1 cellular context compared by ENCODE assay signal in the genomic region with DNA sequence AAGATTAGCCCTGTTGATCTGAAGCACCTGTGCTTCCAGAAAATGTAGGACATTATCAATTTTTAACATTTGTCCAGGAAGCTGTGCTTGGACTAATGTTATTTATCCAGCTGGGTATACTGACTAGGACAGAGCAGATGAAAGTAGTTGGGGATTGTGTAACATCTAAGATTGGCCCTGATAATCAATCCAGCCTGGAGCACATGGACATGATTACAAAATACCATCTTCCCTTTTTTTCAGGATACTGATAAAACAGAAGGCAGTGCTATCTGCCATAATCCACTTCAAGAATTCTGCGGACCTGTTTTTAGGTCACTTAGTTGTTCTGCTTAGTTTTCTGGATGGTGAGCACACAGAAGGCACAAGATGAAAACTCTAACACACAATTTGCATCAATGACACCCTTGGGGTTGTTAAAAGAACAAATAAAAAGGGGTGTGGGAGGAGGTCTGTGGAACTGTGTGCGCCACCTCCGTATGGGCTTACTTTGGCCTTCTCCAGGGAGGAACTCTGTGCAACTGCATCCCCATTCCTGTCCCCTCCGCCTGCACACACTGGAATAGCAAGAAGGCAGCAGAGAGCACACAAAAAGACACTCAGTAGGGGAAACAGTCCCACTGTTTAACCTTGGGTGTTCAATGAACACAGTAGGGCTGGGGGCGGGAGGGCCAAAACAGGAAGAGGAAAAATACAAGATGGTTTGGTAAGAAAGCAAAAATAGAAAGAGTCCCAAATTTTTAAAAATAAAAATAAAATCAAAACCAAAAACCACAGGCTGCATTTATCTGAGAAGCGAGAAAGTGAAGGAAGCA.
TF ChIP-seq lines count a peak whose summit lies in the region.

No MANE protein-coding gene starts in this region.

TF ChIP-seq in HepG2, 621 proteins besides CTCF, POLR2A, EP300 and RAD21 (continued from another document and continues in another):
- TF ChIP-seq HOMEZ (CRISPR knock-in tag; IDR thresholded peaks at IDR 0.05; ENCODE audit: low read depth) (0 out of 2 replicates have a peak, but pooled peaks have one; percentile 20), NCOR1 (IDR thresholded peaks at IDR 0.05; ENCODE audit: borderline replicate concordance, low read length) (peak; percentile 77; the same call in 1 of the 2 replicates), ARHGAP35 (CRISPR knock-in tag; IDR thresholded peaks at IDR 0.05; ENCODE audit: borderline replicate concordance) (no peak), ZNF720 (CRISPR knock-in tag; IDR thresholded peaks at IDR 0.05) (no peak), HNRNPUL1 (IDR thresholded peaks at IDR 0.05; ENCODE audit: low read depth, low read length) (no peak), ZFP90 (CRISPR knock-in tag; IDR thresholded peaks at IDR 0.05; ENCODE audit: borderline replicate concordance) (0 out of 2 replicates have a peak, but pooled peaks have one; percentile 4), PCBP1 (IDR thresholded peaks at IDR 0.05; ENCODE audit: borderline replicate concordance, low read depth, low read length) (no peak), ZNF205 (CRISPR knock-in tag; IDR thresholded peaks at IDR 0.05) (no peak; the same call in none of the 2 replicates), BORCS8-MEF2B (CRISPR knock-in tag; IDR thresholded peaks at IDR 0.05) (no peak), ASH2L (IDR thresholded peaks at IDR 0.05; ENCODE audit: insufficient read length, low read depth, low read length) (peak; percentile 29), HOXD1 (CRISPR knock-in tag; IDR thresholded peaks at IDR 0.05) (no peak; the same call in 1 of the 2 replicates), ZNF431 (CRISPR knock-in tag; IDR thresholded peaks at IDR 0.05; ENCODE audit: borderline replicate concordance, low read depth) (no peak), KDM3A (CRISPR knock-in tag; IDR thresholded peaks at IDR 0.05; ENCODE audit: low read depth) (no peak), POLR2G (IDR thresholded peaks at IDR 0.05; ENCODE audit: low read depth, low read length) (peak; percentile 31; the same call in 1 of the 2 replicates), SAP130 (CRISPR knock-in tag; IDR thresholded peaks at IDR 0.05; ENCODE audit: low read depth) (peak; percentile 91), NAIF1 (CRISPR knock-in tag; IDR thresholded peaks at IDR 0.05; ENCODE audit: borderline replicate concordance) (peak; percentile 84), MEF2D (CRISPR knock-in tag; IDR thresholded peaks at IDR 0.05) (peak; percentile 83; the same call in 1 of the 2 replicates), HDAC6 (IDR thresholded peaks at IDR 0.05; ENCODE audit: low read depth, low read length) (no peak)
- TF ChIP-seq, protein P1, sequence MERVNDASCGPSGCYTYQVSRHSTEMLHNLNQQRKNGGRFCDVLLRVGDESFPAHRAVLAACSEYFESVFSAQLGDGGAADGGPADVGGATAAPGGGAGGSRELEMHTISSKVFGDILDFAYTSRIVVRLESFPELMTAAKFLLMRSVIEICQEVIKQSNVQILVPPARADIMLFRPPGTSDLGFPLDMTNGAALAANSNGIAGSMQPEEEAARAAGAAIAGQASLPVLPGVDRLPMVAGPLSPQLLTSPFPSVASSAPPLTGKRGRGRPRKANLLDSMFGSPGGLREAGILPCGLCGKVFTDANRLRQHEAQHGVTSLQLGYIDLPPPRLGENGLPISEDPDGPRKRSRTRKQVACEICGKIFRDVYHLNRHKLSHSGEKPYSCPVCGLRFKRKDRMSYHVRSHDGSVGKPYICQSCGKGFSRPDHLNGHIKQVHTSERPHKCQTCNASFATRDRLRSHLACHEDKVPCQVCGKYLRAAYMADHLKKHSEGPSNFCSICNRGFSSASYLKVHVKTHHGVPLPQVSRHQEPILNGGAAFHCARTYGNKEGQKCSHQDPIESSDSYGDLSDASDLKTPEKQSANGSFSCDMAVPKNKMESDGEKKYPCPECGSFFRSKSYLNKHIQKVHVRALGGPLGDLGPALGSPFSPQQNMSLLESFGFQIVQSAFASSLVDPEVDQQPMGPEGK (CRISPR knock-in tag; IDR thresholded peaks at IDR 0.05) = no peak; the same call in none of the 2 replicates
- TF ChIP-seq, protein P2, sequence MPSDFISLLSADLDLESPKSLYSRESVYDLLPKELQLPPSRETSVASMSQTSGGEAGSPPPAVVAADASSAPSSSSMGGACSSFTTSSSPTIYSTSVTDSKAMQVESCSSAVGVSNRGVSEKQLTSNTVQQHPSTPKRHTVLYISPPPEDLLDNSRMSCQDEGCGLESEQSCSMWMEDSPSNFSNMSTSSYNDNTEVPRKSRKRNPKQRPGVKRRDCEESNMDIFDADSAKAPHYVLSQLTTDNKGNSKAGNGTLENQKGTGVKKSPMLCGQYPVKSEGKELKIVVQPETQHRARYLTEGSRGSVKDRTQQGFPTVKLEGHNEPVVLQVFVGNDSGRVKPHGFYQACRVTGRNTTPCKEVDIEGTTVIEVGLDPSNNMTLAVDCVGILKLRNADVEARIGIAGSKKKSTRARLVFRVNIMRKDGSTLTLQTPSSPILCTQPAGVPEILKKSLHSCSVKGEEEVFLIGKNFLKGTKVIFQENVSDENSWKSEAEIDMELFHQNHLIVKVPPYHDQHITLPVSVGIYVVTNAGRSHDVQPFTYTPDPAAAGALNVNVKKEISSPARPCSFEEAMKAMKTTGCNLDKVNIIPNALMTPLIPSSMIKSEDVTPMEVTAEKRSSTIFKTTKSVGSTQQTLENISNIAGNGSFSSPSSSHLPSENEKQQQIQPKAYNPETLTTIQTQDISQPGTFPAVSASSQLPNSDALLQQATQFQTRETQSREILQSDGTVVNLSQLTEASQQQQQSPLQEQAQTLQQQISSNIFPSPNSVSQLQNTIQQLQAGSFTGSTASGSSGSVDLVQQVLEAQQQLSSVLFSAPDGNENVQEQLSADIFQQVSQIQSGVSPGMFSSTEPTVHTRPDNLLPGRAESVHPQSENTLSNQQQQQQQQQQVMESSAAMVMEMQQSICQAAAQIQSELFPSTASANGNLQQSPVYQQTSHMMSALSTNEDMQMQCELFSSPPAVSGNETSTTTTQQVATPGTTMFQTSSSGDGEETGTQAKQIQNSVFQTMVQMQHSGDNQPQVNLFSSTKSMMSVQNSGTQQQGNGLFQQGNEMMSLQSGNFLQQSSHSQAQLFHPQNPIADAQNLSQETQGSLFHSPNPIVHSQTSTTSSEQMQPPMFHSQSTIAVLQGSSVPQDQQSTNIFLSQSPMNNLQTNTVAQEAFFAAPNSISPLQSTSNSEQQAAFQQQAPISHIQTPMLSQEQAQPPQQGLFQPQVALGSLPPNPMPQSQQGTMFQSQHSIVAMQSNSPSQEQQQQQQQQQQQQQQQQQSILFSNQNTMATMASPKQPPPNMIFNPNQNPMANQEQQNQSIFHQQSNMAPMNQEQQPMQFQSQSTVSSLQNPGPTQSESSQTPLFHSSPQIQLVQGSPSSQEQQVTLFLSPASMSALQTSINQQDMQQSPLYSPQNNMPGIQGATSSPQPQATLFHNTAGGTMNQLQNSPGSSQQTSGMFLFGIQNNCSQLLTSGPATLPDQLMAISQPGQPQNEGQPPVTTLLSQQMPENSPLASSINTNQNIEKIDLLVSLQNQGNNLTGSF (CRISPR knock-in tag; IDR thresholded peaks at IDR 0.05) = no peak
- TF ChIP-seq, protein P3, sequence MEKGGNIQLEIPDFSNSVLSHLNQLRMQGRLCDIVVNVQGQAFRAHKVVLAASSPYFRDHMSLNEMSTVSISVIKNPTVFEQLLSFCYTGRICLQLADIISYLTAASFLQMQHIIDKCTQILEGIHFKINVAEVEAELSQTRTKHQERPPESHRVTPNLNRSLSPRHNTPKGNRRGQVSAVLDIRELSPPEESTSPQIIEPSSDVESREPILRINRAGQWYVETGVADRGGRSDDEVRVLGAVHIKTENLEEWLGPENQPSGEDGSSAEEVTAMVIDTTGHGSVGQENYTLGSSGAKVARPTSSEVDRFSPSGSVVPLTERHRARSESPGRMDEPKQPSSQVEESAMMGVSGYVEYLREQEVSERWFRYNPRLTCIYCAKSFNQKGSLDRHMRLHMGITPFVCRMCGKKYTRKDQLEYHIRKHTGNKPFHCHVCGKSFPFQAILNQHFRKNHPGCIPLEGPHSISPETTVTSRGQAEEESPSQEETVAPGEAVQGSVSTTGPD (CRISPR knock-in tag; IDR thresholded peaks at IDR 0.05) = no peak
- TF ChIP-seq, protein P4, sequence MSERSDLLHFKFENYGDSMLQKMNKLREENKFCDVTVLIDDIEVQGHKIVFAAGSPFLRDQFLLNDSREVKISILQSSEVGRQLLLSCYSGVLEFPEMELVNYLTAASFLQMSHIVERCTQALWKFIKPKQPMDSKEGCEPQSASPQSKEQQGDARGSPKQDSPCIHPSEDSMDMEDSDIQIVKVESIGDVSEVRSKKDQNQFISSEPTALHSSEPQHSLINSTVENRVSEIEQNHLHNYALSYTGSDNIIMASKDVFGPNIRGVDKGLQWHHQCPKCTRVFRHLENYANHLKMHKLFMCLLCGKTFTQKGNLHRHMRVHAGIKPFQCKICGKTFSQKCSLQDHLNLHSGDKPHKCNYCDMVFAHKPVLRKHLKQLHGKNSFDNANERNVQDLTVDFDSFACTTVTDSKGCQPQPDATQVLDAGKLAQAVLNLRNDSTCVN (CRISPR knock-in tag; IDR thresholded peaks at IDR 0.05; ENCODE audit: borderline replicate concordance) = peak; percentile 78; the same call in 1 of the 2 replicates
- TF ChIP-seq, protein P5, sequence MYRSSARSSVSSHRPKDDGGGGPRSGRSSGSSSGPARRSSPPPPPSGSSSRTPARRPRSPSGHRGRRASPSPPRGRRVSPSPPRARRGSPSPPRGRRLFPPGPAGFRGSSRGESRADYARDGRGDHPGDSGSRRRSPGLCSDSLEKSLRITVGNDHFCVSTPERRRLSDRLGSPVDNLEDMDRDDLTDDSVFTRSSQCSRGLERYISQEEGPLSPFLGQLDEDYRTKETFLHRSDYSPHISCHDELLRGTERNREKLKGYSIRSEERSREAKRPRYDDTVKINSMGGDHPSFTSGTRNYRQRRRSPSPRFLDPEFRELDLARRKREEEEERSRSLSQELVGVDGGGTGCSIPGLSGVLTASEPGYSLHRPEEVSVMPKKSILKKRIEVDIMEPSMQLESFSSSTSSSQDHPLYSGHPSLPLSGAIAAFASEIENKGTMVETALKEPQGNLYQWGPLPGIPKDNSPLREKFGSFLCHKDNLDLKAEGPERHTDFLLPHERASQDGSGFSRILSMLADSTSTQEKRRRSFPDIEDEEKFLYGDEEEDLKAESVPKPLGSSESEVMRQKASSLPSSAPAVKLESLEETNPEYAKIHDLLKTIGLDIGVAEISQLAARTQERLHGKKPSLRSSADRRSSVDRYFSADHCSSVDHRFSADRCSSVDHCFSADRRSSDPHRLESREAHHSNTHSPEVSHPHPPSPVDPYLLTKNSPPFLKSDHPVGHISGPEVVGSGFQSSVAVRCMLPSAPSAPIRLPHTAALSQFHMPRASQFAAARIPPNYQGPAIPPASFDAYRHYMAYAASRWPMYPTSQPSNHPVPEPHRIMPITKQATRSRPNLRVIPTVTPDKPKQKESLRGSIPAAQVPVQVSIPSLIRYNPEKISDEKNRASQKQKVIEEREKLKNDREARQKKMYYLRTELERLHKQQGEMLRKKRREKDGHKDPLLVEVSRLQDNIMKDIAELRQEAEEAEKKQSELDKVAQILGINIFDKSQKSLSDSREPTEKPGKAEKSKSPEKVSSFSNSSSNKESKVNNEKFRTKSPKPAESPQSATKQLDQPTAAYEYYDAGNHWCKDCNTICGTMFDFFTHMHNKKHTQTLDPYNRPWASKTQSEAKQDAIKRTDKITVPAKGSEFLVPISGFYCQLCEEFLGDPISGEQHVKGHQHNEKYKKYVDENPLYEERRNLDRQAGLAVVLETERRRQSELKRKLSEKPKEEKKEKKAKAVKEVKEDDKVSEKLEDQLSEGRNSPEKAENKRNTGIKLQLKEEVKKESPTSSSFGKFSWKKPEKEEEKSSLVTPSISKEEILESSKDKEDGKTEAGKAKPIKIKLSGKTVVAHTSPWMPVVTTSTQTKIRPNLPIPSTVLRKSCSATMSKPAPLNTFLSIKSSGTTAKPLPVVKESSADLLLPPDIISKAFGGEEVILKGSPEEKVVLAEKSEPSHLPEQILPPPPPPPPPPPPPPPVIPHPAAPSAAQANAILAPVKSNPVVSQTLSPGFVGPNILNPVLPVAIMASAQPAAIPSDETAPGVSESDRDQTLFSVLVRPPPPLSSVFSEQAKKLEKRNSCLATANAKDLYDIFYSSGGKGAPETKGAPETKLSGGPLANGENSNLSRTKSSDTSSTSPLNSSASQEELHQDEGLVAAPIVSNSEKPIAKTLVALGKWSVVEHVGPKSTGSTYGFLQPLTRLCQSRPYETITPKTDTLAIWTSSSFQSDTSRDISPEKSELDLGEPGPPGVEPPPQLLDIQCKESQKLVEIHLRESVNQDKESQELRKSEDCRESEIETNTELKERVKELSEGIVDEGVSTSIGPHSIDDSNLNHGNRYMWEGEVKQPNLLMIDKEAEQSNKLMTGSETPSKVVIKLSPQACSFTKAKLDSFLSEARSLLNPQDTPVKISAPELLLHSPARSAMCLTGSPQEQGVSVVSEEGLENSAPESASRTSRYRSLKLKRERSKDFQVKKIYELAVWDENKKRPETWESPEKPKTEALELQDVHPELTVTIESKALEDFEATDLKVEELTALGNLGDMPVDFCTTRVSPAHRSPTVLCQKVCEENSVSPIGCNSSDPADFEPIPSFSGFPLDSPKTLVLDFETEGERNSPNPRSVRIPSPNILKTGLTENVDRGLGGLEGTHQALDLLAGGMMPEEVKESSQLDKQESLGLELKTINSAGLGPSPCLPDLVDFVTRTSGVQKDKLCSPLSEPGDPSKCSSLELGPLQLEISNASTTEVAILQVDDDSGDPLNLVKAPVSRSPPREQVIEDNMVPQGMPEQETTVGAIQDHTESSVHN (CRISPR knock-in tag; IDR thresholded peaks at IDR 0.05) = no peak
